ENCODE assay signal across 2 cellular contexts in the genomic region with DNA sequence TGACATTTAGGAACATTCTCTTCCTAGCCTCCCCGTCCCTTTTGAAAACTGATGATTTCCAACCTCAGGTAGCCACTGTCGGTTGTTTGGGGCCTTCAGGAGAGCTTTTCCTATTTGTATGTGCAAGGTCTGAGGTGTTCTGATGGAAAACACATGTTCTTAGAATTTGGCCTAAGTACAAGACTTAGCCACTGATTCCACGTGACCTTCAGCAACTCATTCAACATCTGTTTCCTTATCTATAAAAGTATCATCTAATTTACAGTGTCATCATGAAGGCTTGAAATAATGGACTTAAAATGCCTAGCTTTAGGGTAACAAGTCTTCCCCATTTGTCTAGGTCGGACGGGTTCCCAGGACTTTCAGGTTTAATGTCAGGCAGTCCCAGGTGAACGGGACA.
TF ChIP-seq lines count a peak whose summit lies in the region.

No MANE protein-coding gene starts in this region.

TF ChIP-seq in A549, 52 proteins besides CTCF, POLR2A, EP300 and RAD21 (continued from another document):
- TF ChIP-seq, protein P1, sequence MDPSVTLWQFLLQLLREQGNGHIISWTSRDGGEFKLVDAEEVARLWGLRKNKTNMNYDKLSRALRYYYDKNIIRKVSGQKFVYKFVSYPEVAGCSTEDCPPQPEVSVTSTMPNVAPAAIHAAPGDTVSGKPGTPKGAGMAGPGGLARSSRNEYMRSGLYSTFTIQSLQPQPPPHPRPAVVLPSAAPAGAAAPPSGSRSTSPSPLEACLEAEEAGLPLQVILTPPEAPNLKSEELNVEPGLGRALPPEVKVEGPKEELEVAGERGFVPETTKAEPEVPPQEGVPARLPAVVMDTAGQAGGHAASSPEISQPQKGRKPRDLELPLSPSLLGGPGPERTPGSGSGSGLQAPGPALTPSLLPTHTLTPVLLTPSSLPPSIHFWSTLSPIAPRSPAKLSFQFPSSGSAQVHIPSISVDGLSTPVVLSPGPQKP (IDR thresholded peaks at IDR 0.05; ENCODE audit: low read depth, low read length) = no peak
- TF ChIP-seq EHMT2 (IDR thresholded peaks at IDR 0.05; ENCODE audit: low read depth) = no peak
- no peak for TF ChIP-seq HEYL (CRISPR knock-in tag; IDR thresholded peaks at IDR 0.05)
- TF ChIP-seq CBX2 (IDR thresholded peaks at IDR 0.05; ENCODE audit: borderline replicate concordance, low read depth) = no peak
- no peak for TF ChIP-seq ZSCAN20 (CRISPR knock-in tag; IDR thresholded peaks at IDR 0.05)
- TF ChIP-seq, protein P2, sequence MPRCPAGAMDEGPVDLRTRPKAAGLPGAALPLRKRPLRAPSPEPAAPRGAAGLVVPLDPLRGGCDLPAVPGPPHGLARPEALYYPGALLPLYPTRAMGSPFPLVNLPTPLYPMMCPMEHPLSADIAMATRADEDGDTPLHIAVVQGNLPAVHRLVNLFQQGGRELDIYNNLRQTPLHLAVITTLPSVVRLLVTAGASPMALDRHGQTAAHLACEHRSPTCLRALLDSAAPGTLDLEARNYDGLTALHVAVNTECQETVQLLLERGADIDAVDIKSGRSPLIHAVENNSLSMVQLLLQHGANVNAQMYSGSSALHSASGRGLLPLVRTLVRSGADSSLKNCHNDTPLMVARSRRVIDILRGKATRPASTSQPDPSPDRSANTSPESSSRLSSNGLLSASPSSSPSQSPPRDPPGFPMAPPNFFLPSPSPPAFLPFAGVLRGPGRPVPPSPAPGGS (IDR thresholded peaks at IDR 0.05) = no peak
- no peak for TF ChIP-seq MYC (IDR thresholded peaks at IDR 0.05; ENCODE audit: borderline replicate concordance, low read length)

TF ChIP-seq in GM12878, 131 proteins besides CTCF, POLR2A, EP300 and RAD21 (continued from another document):
- TF ChIP-seq, protein P3, sequence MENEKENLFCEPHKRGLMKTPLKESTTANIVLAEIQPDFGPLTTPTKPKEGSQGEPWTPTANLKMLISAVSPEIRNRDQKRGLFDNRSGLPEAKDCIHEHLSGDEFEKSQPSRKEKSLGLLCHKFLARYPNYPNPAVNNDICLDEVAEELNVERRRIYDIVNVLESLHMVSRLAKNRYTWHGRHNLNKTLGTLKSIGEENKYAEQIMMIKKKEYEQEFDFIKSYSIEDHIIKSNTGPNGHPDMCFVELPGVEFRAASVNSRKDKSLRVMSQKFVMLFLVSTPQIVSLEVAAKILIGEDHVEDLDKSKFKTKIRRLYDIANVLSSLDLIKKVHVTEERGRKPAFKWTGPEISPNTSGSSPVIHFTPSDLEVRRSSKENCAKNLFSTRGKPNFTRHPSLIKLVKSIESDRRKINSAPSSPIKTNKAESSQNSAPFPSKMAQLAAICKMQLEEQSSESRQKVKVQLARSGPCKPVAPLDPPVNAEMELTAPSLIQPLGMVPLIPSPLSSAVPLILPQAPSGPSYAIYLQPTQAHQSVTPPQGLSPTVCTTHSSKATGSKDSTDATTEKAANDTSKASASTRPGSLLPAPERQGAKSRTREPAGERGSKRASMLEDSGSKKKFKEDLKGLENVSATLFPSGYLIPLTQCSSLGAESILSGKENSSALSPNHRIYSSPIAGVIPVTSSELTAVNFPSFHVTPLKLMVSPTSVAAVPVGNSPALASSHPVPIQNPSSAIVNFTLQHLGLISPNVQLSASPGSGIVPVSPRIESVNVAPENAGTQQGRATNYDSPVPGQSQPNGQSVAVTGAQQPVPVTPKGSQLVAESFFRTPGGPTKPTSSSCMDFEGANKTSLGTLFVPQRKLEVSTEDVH (IDR thresholded peaks at IDR 0.05; ENCODE audit: low read depth, partially characterized antibody) = no peak
- TF ChIP-seq POU2F2 (IDR thresholded peaks at IDR 0.05; ENCODE audit: borderline replicate concordance, low read depth, low read length) = no peak
- TF ChIP-seq SIN3A (IDR thresholded peaks at IDR 0.05; ENCODE audit: low read depth, low read length) = no peak
- TF ChIP-seq STAT3 (IDR thresholded peaks at IDR 0.05; ENCODE audit: low read depth, low read length) = no peak
- TF ChIP-seq HDAC6 (IDR thresholded peaks at IDR 0.05; ENCODE audit: unreplicated experiment) = no peak
